Comparison of ENCODE assay signal across 8 cellular contexts in genomic region chr4:22514431-22514830, GRCh38. TPM values are rescaled to one million over a fixed set of nuclear protein-coding genes. Genes with fewer than 3 reads are reported as not detected.
DNase-seq lines count a peak whose midpoint lies in the region; ATAC-seq, FAIRE-seq and TF ChIP-seq lines count a peak whose summit lies in the region.

No MANE protein-coding gene starts in this region.

- no peaks in the 10 kb centered on the region for H3K36me3 ChIP-seq in HUES6 (ENCODE audit: control insufficient read depth, insufficient read depth, low read length)

- no peak for DNase-seq in A549 (ENCODE audit: low read depth in 1 of 2, low spot score in 1 of 2)
- no peak for DNase-seq in caudate nucleus (lab: John Stamatoyannopoulos, UW)
- peak; percentile 18 for DNase-seq in midbrain (lab: John Stamatoyannopoulos, UW)
- DNase-seq in NCI-H1436 (lab: John Stamatoyannopoulos, UW) = no peak

- peak overlapping the region; percentile 91 for H3K4me2 ChIP-seq in A549

- peaks cover 11% of the 10 kb centered on the region for H3K27me3 ChIP-seq in HUES6 (ENCODE audit: control insufficient read depth, insufficient read depth, low read length)

- ATAC-seq in A549 (no peak), GM21515 (IDR thresholded peaks at IDR 0.05; ENCODE audit: unreplicated experiment) (no peak), HG03354 (IDR thresholded peaks at IDR 0.05; ENCODE audit: poor library complexity, severe bottlenecking, unreplicated experiment) (no peak), GM18502 (IDR thresholded peaks at IDR 0.05; ENCODE audit: poor library complexity, unreplicated experiment) (no peak)

- no peaks in the 10 kb centered on the region for H3K9me3 ChIP-seq in A549
- H3K9me3 ChIP-seq in HUES6 (ENCODE audit: control insufficient read depth, insufficient read depth, low read depth, low read length) = no peaks in the 10 kb centered on the region

- CTCF ChIA-PET in A549 (lab: Yijun Ruan, JAX) = no interaction called here

- TF ChIP-seq RAD21 in A549 (conservative IDR thresholded peaks at IDR 0.05 in 1 of 2, IDR thresholded peaks at IDR 0.05 in 1 of 2) = no peak

- H3K27ac ChIP-seq in A549 (peak overlapping the region; percentile 92 to 99; a peak in 5 of 6 replicates), HUES6 (ENCODE audit: low read depth, low read length) (0 out of 2 replicates have a peak overlapping the region, but pooled peaks have one; percentile 14), caudate nucleus (ENCODE audit: low read depth, low read length) (peak overlapping the region; percentile 26)

- WGBS in A549 (ENCODE audit: missing lambda C conversion rate) = 2% methylated on average over 5 of the region's 5 CpGs

- TF ChIP-seq EP300 in A549 (IDR thresholded peaks at IDR 0.05) = no peak

- no peak for FAIRE-seq in A549 (lab: Jason Lieb, UNC)

- peak overlapping the region; percentile 71 for H3K4me3 ChIP-seq in A549
- peak overlapping the region; percentile 79 for H3K4me3 ChIP-seq in HUES6 (ENCODE audit: low read depth, low read length)

- H3K4me1 ChIP-seq in A549 (peaks cover 15% of the 10 kb centered on the region; the same call in 2 of the 3 replicates), HUES6 (ENCODE audit: control insufficient read depth, insufficient read depth, low read length) (peaks cover 7% of the 10 kb centered on the region)

- POLR2A ChIA-PET in A549 (lab: Yijun Ruan, JAX) = interaction anchor here (0.8 to 1.9 kb wide), 2 partner anchors 8 to 12 kb away, joined by 3 to 14 read pairs; no protein-coding TSS in a partner anchor

- peak overlapping the region; percentile 81 for H3K9ac ChIP-seq in HUES6 (ENCODE audit: low read length)

- TF ChIP-seq CTCF in A549 (IDR thresholded peaks at IDR 0.05) = no peak

- no peak for TF ChIP-seq POLR2A in A549 (IDR thresholded peaks at IDR 0.05; ENCODE audit: low read length)

TF ChIP-seq in A549, 52 proteins besides CTCF, POLR2A, EP300 and RAD21:
- no peak for TF ChIP-seq HOXB5 (CRISPR knock-in tag; IDR thresholded peaks at IDR 0.05)
- no peak for TF ChIP-seq JUN (IDR thresholded peaks at IDR 0.05)
- TF ChIP-seq RCOR1 (IDR thresholded peaks at IDR 0.05; ENCODE audit: low read depth, low read length) = no peak
- TF ChIP-seq, protein P1, sequence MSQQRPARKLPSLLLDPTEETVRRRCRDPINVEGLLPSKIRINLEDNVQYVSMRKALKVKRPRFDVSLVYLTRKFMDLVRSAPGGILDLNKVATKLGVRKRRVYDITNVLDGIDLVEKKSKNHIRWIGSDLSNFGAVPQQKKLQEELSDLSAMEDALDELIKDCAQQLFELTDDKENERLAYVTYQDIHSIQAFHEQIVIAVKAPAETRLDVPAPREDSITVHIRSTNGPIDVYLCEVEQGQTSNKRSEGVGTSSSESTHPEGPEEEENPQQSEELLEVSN (IDR thresholded peaks at IDR 0.05; ENCODE audit: borderline replicate concordance, low read depth) = no peak
- no peak for TF ChIP-seq ZC3H11A (IDR thresholded peaks at IDR 0.05)
- TF ChIP-seq FOSL2 (IDR thresholded peaks at IDR 0.05) = no peak
- TF ChIP-seq FOSL2 (CRISPR knock-in tag; IDR thresholded peaks at IDR 0.05) = no peak
- no peak for TF ChIP-seq GATA3 (IDR thresholded peaks at IDR 0.05; ENCODE audit: borderline replicate concordance)
- TF ChIP-seq NR3C1 (IDR thresholded peaks at IDR 0.05) = no peak
- TF ChIP-seq USF2 (IDR thresholded peaks at IDR 0.05) = no peak
- no peak for TF ChIP-seq MYC (IDR thresholded peaks at IDR 0.05; ENCODE audit: borderline replicate concordance, low read length)
TF ChIP-seq in A549: peak in this region for 0.

RNA-seq across cellular contexts. Expression of gene ADGRA3, which starts 1.4 kb away (rescaled TPM):
- polyA plus RNA-seq in A549 (2011; rRNA removed) = 20.0 and 33.4 TPM in 2 replicates
- 8.3 and 8.9 TPM in 2 replicates for polyA plus RNA-seq in A549 (2012; cell fraction: cytosol; rRNA removed)
- polyA plus RNA-seq in A549 (2012; cell fraction: nucleus; rRNA removed) = 8.8 and 20.9 TPM in 2 replicates
- 17.9 to 19.4 TPM (median 18.2 TPM) in 3 replicates for polyA plus RNA-seq in A549 (2017; fragmentation: RNase III; extraction: RNeasy Plus Mini Kit Qiagen cat#74134 plus additional on column Dnase treatment)
- polyA minus RNA-seq in A549 (2011; rRNA and poly(A)+ RNA removed) = 57.6 and 77.7 TPM in 2 replicates

Comparison
In these comparisons a context has a peak if more than half of its experiments do, and no peak if none do; other contexts are left out.
1. H3K27ac ChIP-seq: peak in every context shown above with its lines; median percentile 96 in A549; 26 in caudate nucleus; 14 in HUES6.